In the genomic region with DNA sequence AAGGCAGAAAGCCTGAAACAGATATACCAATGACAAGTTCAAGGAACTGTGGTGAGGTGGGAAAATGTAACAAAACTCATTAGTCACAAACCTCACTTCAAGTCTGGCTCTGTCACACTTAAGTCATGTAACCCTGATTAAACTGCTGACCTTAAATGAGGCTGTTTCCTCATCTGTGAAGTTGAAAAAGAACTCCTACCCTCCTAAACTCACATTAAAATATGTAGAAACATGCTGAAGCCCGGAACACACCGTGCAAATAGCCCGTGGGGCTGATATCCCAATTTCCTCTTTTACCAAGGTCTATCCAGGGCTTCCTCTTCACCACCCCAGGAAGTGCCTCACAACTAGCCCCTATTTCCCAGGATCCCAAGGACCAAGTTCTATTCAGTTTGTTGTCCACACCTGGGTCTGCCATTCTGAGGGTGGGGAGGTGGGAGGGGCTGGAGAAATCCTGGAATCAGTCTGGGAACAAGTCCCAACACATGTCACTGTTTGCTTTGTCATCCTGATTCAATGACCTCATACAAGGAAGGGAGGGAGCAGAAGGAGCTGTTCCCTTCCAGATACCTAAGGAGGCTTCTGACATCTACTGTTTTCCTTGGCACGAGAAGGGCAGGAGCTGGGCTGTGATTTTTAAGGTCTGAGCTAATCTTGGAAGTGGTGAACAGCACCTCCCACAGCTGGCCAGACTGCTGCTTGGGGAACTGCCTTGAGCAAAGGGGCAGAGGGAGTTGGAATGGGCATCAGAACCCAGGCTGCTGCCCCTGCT, we compare ENCODE assay signal across 8 cellular contexts. TPM values are rescaled to one million over a fixed set of nuclear protein-coding genes. Genes with fewer than 3 reads are reported as not detected.
DNase-seq lines count a peak whose midpoint lies in the region; TF ChIP-seq lines count a peak whose summit lies in the region.

No MANE protein-coding gene starts in this region.

- no peak for TF ChIP-seq CTCF in ovary (IDR thresholded peaks at IDR 0.05)

- H3K9me3 ChIP-seq in esophagus (ENCODE audit: control insufficient read depth in 2 of 2, insufficient read depth in 1 of 2, low read depth in 1 of 2, low read length in 1 of 2) (no peaks in the 10 kb centered on the region), ovary (no peaks in the 10 kb centered on the region)

- intact Hi-C loops in ovary (cut with DNase I) = loop anchor here (5.0 to 10.0 kb wide), 3 partner anchors 69 to 749 kb away; partner anchors contain the start of genes FOSL2 (in 2 of the 4) and MRPL33 (in 1 of the 4)

- H3K4me1 ChIP-seq in esophagus (ENCODE audit: control insufficient read depth in 2 of 2, insufficient read depth in 2 of 2, low read length in 1 of 2) = peaks cover 0 to 4% of the 10 kb centered on the region in 2 donors
- peaks cover 20% of the 10 kb centered on the region for H3K4me1 ChIP-seq in ovary (ENCODE audit: insufficient read depth)

- H3K27ac ChIP-seq in esophagus (ENCODE audit: low read depth in 2 of 2, low read length in 1 of 2) = peak overlapping the region; percentile 96 to 99
- H3K27ac ChIP-seq in ovary = peak overlapping the region; percentile 38 to 39

- H3K36me3 ChIP-seq in esophagus (ENCODE audit: control insufficient read depth in 2 of 2, insufficient read depth in 2 of 2, low read length in 1 of 2) (no peaks in the 10 kb centered on the region), ovary (no peaks in the 10 kb centered on the region)

- TF ChIP-seq EP300 in ovary (IDR thresholded peaks at IDR 0.05) = peak; percentile 66

- no peak for TF ChIP-seq POLR2A in ovary (IDR thresholded peaks at IDR 0.05)

- WGBS in esophagus, 2 donors = 20 to 23% methylated on average over 4 of the region's 4 CpGs
- 10 to 16% (median 14%) methylated on average over 4 of the region's 4 CpGs for whole genome bisulfite sequencing in ovary, 3 donors

- H3K4me3 ChIP-seq in esophagus (ENCODE audit: low read depth in 1 of 2, low read length in 2 of 2) (no peak overlapping the region), ovary (no peak overlapping the region)

- H3K27me3 ChIP-seq in esophagus (ENCODE audit: control insufficient read depth in 1 of 2, insufficient read depth in 2 of 2, low read length in 2 of 2) (no peaks in the 10 kb centered on the region), ovary (no peaks in the 10 kb centered on the region)

- peak; percentile 91 for DNase-seq in GM04503 (ENCODE audit: low read depth)
- peak; percentile 28 for DNase-seq in OCI-M1 (lab: John Stamatoyannopoulos, UW)
- peak; percentile 61 to 79 (median 75) for DNase-seq in ovary
- no peak for DNase-seq in stimulated activated CD4-positive, alpha-beta T cell treated with anti-CD3 and anti-CD28 coated beads, Interleukin-4, amount 100 ng/mL, for 4 hours
- DNase-seq in stimulated activated CD8-positive, alpha-beta memory T cell treated with anti-CD3 and anti-CD28 coated beads, Interleukin-4, amount 100 ng/mL, for 48 hours = no peak
- DNase-seq in activated CD8-positive, alpha-beta memory T cell treated with anti-CD3 and anti-CD28 coated beads, Interleukin-2, amount 50 U/mL, for 48 hours = no peak
- DNase-seq in RPMI8226 = no peak

RNA-seq across cellular contexts. Expression of gene SLC4A1AP, which starts 42.3 kb away (rescaled TPM):
- polyA plus RNA-seq in esophagus (10 to 100 TPM in 1 of 2 donors, 1 to 10 TPM in 1; 10.0 to 15.1 TPM), ovary (10 to 100 TPM; 14.6 to 22.0 TPM)
- total RNA-seq in ovary = 10 to 100 TPM; 15.0 to 19.2 (median 16.2) TPM

RNA-seq across cellular contexts. Expression of gene SUPT7L, which starts 42.6 kb away (rescaled TPM):
- polyA plus RNA-seq in esophagus = 10 to 100 TPM; 16.6 to 22.8 TPM
- 10 to 100 TPM; 20.4 to 29.2 (median 24.5) TPM for total RNA-seq in ovary
- polyA plus RNA-seq in ovary = 10 to 100 TPM; 22.1 to 37.7 TPM

Comparison
In these comparisons a context has a peak if more than half of its experiments do, and no peak if none do; other contexts are left out.
1. DNase-seq: peak in GM04503 (single experiment), OCI-M1 (single experiment) and ovary (5 of 5); none in stimulated activated CD4-positive, alpha-beta T cell treated with anti-CD3 and anti-CD28 coated beads, Interleukin-4, amount 100 ng/mL, for 4 hours (0 of 2), stimulated activated CD8-positive, alpha-beta memory T cell treated with anti-CD3 and anti-CD28 coated beads, Interleukin-4, amount 100 ng/mL, for 48 hours (single experiment), activated CD8-positive, alpha-beta memory T cell treated with anti-CD3 and anti-CD28 coated beads, Interleukin-2, amount 50 U/mL, for 48 hours (single experiment) and RPMI8226 (single experiment).